2 cellular contexts compared by ENCODE assay signal in genomic region chr14:61755382-61755742, GRCh38.
TF ChIP-seq lines count a peak whose summit lies in the region.

No MANE protein-coding gene starts in this region.

TF ChIP-seq in A549, 52 proteins besides CTCF, POLR2A, EP300 and RAD21 (continued from another document):
- TF ChIP-seq JUN (IDR thresholded peaks at IDR 0.05) (0 out of 5 replicates have a peak, but pooled peaks of 1 of the 2 experiments have one; percentile 3), GATA3 (IDR thresholded peaks at IDR 0.05; ENCODE audit: borderline replicate concordance) (peak; percentile 86; the same call in 1 of the 2 replicates)

TF ChIP-seq in Ishikawa, 13 proteins besides CTCF, POLR2A, EP300 and RAD21 (continued from another document):
- TF ChIP-seq, protein P1, sequence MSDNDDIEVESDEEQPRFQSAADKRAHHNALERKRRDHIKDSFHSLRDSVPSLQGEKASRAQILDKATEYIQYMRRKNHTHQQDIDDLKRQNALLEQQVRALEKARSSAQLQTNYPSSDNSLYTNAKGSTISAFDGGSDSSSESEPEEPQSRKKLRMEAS (IDR thresholded peaks at IDR 0.05): 0 out of 2 replicates have a peak, but pooled peaks have one; percentile 13
- peak; percentile 56; the same call in 1 of the 2 replicates for TF ChIP-seq USF1 (IDR thresholded peaks at IDR 0.05)
